In genomic region chr1:169115891-169116585, GRCh38 we compare ENCODE assay signal across 7 cellular contexts. TPM values are rescaled to one million over a fixed set of nuclear protein-coding genes. Genes with fewer than 3 reads are reported as not detected.
DNase-seq lines count a peak whose midpoint lies in the region; ATAC-seq, FAIRE-seq and TF ChIP-seq lines count a peak whose summit lies in the region.

No MANE protein-coding gene starts in this region.

- FAIRE-seq in astrocyte (lab: Jason Lieb, UNC): no peak

- H3K9me3 ChIP-seq in astrocyte (ENCODE audit: insufficient read depth, low read depth, low read length) (no peaks in the 10 kb centered on the region), transverse colon (no peaks in the 10 kb centered on the region)

- peaks cover 52% of the 10 kb centered on the region for H3K79me2 ChIP-seq in astrocyte (ENCODE audit: insufficient read depth, low read length)

- H3K4me1 ChIP-seq in astrocyte (ENCODE audit: insufficient read depth, low read length) (peaks cover 59% of the 10 kb centered on the region), transverse colon (peaks cover 41 to 96% (median 75%) of the 10 kb centered on the region in 4 donors)

- H3K4me1 Mint-ChIP-seq in astrocyte (ENCODE audit: low read depth, unreplicated experiment): peaks cover 70% of the 10 kb centered on the region

- H3K27me3 Mint-ChIP-seq in astrocyte (ENCODE audit: low read depth, unreplicated experiment): no peaks in the 10 kb centered on the region

- H3K36me3 Mint-ChIP-seq in astrocyte (ENCODE audit: low read depth, unreplicated experiment): peaks cover 23% of the 10 kb centered on the region

- TF ChIP-seq POLR2A in transverse colon (IDR thresholded peaks at IDR 0.05): peak; percentile 32

- H4K20me1 ChIP-seq in astrocyte (ENCODE audit: insufficient read depth, low read length): no peaks in the 10 kb centered on the region

- intact Hi-C loops in transverse colon (cut with DNase I; ENCODE audit: low total_unique reads): no loop called here

- peaks cover 4% of the 10 kb centered on the region for H3K9me3 Mint-ChIP-seq in astrocyte (ENCODE audit: unreplicated experiment)

- peak overlapping the region; percentile 45 for H3K4me2 ChIP-seq in astrocyte (ENCODE audit: low read length)

- TF ChIP-seq CTCF in astrocyte (IDR thresholded peaks at IDR 0.05; ENCODE audit: insufficient read depth, low read depth, low read length): no peak
- TF ChIP-seq CTCF in transverse colon (IDR thresholded peaks at IDR 0.05): no peak

- in situ Hi-C loops in transverse colon (cut with MboI; ENCODE audit: low pct_ligation_motif_present in 1 of 4, low pct_unique_long_range_greater_than_20kb in 1 of 4, low sequenced_read_pairs in 3 of 4): loop anchor here in 2 of 4 donors (25.0 kb wide), 3 partner anchors 221 to 654 kb away; no protein-coding TSS in a partner anchor

- no peak overlapping the region for H3K4me3 ChIP-seq in astrocyte (ENCODE audit: insufficient read depth, low read depth, low read length)
- H3K4me3 ChIP-seq in transverse colon: peak overlapping the region in 1 of 4 donors; percentile 15

- H3K27ac Mint-ChIP-seq in astrocyte (ENCODE audit: unreplicated experiment): peak overlapping the region; percentile 90

- peak; percentile 57 for DNase-seq in astrocyte (ENCODE audit: low read depth)
- DNase-seq in left lobe of liver (ENCODE audit: low spot score): peak; percentile 79
- DNase-seq in transverse colon: peak; percentile 80
- DNase-seq in HUDEP-2 (lab: John Stamatoyannopoulos, UW; ENCODE audit: unreplicated experiment in 76 of 76): no peak

- H2AFZ ChIP-seq in astrocyte (ENCODE audit: low read depth, low read length): no peak overlapping the region

- WGBS in transverse colon (ENCODE audit: low coverage in 1 of 2), 2 donors: 34 to 52% methylated on average over 4 to 12 of the region's 14 CpGs

- ATAC-seq in GM19025 (IDR thresholded peaks at IDR 0.05; ENCODE audit: low read depth, unreplicated experiment) (peak; percentile 64), HG03135 (IDR thresholded peaks at IDR 0.05; ENCODE audit: unreplicated experiment) (peak; percentile 54), left lobe of liver (peak; percentile 85), GM18519 (IDR thresholded peaks at IDR 0.05; ENCODE audit: low FRiP score, unreplicated experiment) (no peak)

- no peak overlapping the region for H3K9ac ChIP-seq in astrocyte (ENCODE audit: low read length)

- H3K36me3 ChIP-seq in astrocyte (ENCODE audit: insufficient read depth, low read length): peaks cover 22% of the 10 kb centered on the region
- H3K36me3 ChIP-seq in transverse colon: peaks cover 0 to 14% (median 3%) of the 10 kb centered on the region in 4 donors

- no peak for TF ChIP-seq EP300 in transverse colon (IDR thresholded peaks at IDR 0.05; ENCODE audit: low read depth)

- peak overlapping the region; percentile 9 for H3K27ac ChIP-seq in astrocyte (ENCODE audit: low read depth, low read length)
- peak overlapping the region; percentile 71 to 98 (median 96) for H3K27ac ChIP-seq in transverse colon

- H3K27me3 ChIP-seq in astrocyte (ENCODE audit: insufficient read depth, low read length) (no peaks in the 10 kb centered on the region), transverse colon (no peaks in the 10 kb centered on the region)

- H3K4me3 Mint-ChIP-seq in astrocyte (ENCODE audit: unreplicated experiment): no peak overlapping the region

RNA-seq across cellular contexts. Expression of gene ATP1B1, which starts 9.5 kb away (rescaled TPM):
- total RNA-seq in astrocyte (56.5 and 58.3 TPM in 2 replicates), left lobe of liver (70.3 TPM), transverse colon (100 to 1,000 TPM in 3 of 4 donors, 10 to 100 TPM in 1; 82.8 to 493 (median 375) TPM)

Comparison
In these comparisons a context has a peak if more than half of its experiments do, and no peak if none do; other contexts are left out.
1. DNase-seq: peak in astrocyte (single experiment), left lobe of liver (single experiment) and transverse colon (single experiment); none in HUDEP-2 (0 of 76).